7 cellular contexts compared by ENCODE assay signal in the genomic region with DNA sequence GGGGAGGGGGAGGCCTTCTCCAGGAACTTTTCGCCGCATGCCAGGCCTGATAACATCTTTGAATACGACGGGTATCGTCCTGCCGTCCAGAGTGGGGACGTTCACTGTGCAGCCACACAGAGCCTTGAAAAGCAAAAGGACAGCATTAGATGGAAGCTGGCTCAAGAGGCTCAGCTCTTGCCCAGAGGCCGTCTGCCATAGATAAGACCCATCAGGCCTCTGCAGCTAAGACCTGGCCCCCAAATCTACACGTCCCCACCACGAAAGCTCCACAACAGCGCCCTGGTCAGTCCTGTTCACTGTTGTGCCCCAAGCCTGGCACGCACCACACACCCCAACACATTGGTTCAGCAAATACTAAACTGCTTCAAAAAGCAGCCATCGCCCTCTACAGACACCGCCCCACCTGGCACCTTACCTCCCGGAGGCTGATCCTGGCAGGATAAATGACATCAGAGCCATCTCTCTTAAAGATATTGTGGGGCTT. TPM values are rescaled to one million over a fixed set of nuclear protein-coding genes. Genes with fewer than 3 reads are reported as not detected.
A peak's percentile ranks its signal among the peaks of the same experiment; 100 is the strongest.
DNase-seq lines count a peak whose midpoint lies in the region; ATAC-seq, FAIRE-seq and TF ChIP-seq lines count a peak whose summit lies in the region.

No MANE protein-coding gene starts in this region.

- peaks cover 4 to 7% of the 10 kb centered on the region in 2 donors for H3K36me3 ChIP-seq in small intestine (ENCODE audit: control insufficient read depth in 2 of 2, insufficient read depth in 2 of 2, low read length in 2 of 2)

- H3K4me3 ChIP-seq in small intestine (ENCODE audit: low read depth in 1 of 2, low read length in 2 of 2): peak overlapping the region; percentile 93 to 94

- H3K9me3 Mint-ChIP-seq in HFFc6 (peaks cover 7% of the 10 kb centered on the region; the same call in 1 of the 2 replicates), activated B cell treated with CpG ODN at 0.5 μM for 24 hours (no peaks in the 10 kb centered on the region), glutamatergic neuron (ENCODE audit: unreplicated experiment) (peaks cover 19% of the 10 kb centered on the region)

- H3K4me1 Mint-ChIP-seq in HFFc6 (ENCODE audit: low read depth) (peaks cover 43% of the 10 kb centered on the region), activated B cell treated with CpG ODN at 0.5 μM for 24 hours (peaks cover 49% of the 10 kb centered on the region), glutamatergic neuron (ENCODE audit: low read depth, unreplicated experiment) (peaks cover 25% of the 10 kb centered on the region)

- 0 out of 2 replicates have a peak, but pooled peaks have one; percentile 25 for TF ChIP-seq CTCF in HFFc6 (IDR thresholded peaks at IDR 0.05)
- TF ChIP-seq CTCF in activated B cell treated with CpG ODN at 0.5 μM for 24 hours (IDR thresholded peaks at IDR 0.05): no peak
- TF ChIP-seq CTCF in glutamatergic neuron (IDR thresholded peaks at IDR 0.05; ENCODE audit: partially characterized antibody, unreplicated experiment): no peak

- H3K27ac Mint-ChIP-seq in HFFc6: peak overlapping the region; percentile 84
- peak overlapping the region; percentile 73 for H3K27ac Mint-ChIP-seq in activated B cell treated with CpG ODN at 0.5 μM for 24 hours
- no peak overlapping the region for H3K27ac Mint-ChIP-seq in glutamatergic neuron (ENCODE audit: unreplicated experiment)

- ATAC-seq in activated B cell treated with CpG ODN at 0.5 μM for 24 hours (ENCODE audit: low read depth) (no peak), GM18511 (IDR thresholded peaks at IDR 0.05; ENCODE audit: unreplicated experiment) (no peak)

- H3K27me3 Mint-ChIP-seq in HFFc6 (ENCODE audit: insufficient read depth) (peaks cover 11% of the 10 kb centered on the region), activated B cell treated with CpG ODN at 0.5 μM for 24 hours (no peaks in the 10 kb centered on the region), glutamatergic neuron (ENCODE audit: unreplicated experiment) (peaks cover 4% of the 10 kb centered on the region)

- peaks cover 38% of the 10 kb centered on the region for H3K36me3 Mint-ChIP-seq in HFFc6 (ENCODE audit: low read depth)
- H3K36me3 Mint-ChIP-seq in activated B cell treated with CpG ODN at 0.5 μM for 24 hours (ENCODE audit: low read depth): peaks cover 44% of the 10 kb centered on the region
- H3K36me3 Mint-ChIP-seq in glutamatergic neuron (ENCODE audit: unreplicated experiment): peaks cover 10% of the 10 kb centered on the region

- no peaks in the 10 kb centered on the region for H3K27me3 ChIP-seq in small intestine (ENCODE audit: control insufficient read depth in 2 of 2, insufficient read depth in 2 of 2, low read length in 2 of 2)

- H3K4me3 Mint-ChIP-seq in HFFc6 (peak overlapping the region; percentile 98), activated B cell treated with CpG ODN at 0.5 μM for 24 hours (peak overlapping the region; percentile 89), glutamatergic neuron (ENCODE audit: unreplicated experiment) (peak overlapping the region; percentile 84)

- no peaks in the 10 kb centered on the region for H3K9me3 ChIP-seq in small intestine (ENCODE audit: control insufficient read depth, low read depth)

- intact Hi-C loops in activated B cell treated with CpG ODN at 0.5 μM for 24 hours (cut with micrococcal nuclease): no loop called here

- CTCF ChIA-PET in activated B cell treated with CpG ODN at 0.5 μM for 24 hours (lab: Charles Lee): interaction anchor here (0.6 to 1.4 kb wide), 2 partner anchors 9 to 135 kb away, joined by 3 read pairs; partner anchors contain the start of gene ADGRE5

- DNase-seq in HFFc6: no peak
- no peak for DNase-seq in activated B cell treated with CpG ODN at 0.5 μM for 24 hours
- no peak for DNase-seq in glutamatergic neuron
- DNase-seq in small intestine: peak; percentile 44
- DNase-seq in NCI-H2227 treated with DMSO at 0.1 percent for 48 hours (lab: John Stamatoyannopoulos, UW): no peak
- no peak for DNase-seq in NCI-H510A treated with DMSO at 0.1 percent for 48 hours (lab: John Stamatoyannopoulos, UW)

- no peak for FAIRE-seq in small intestine (lab: Jason Lieb, UNC)

- H3K4me1 ChIP-seq in small intestine (ENCODE audit: control insufficient read depth in 2 of 2, insufficient read depth in 1 of 2, low read depth in 1 of 2, low read length in 1 of 2): peaks cover 0 to 10% of the 10 kb centered on the region in 2 donors

- POLR2A ChIA-PET in activated B cell treated with CpG ODN at 0.5 μM for 24 hours (lab: Charles Lee): interaction anchor here (0.5 kb wide), 1 partner anchor 437 kb away, joined by 11 read pairs; no protein-coding TSS in a partner anchor

- WGBS in small intestine, 3 donors: 23 to 60% (median 29%) methylated on average over 15 of the region's 15 CpGs

- peak overlapping the region in 1 of 2 donors; percentile 48 for H3K27ac ChIP-seq in small intestine (ENCODE audit: low read depth in 1 of 2, low read length in 1 of 2)

RNA-seq across cellular contexts. Expression of gene DNAJB1, which starts 2.1 kb away (rescaled TPM):
- total RNA-seq in HFFc6 (2021; fragmentation: NEBNext Ultra II Directional; extraction: Animal tissue kit (Norgen Biotek cat#: 25700)): 100 to 1,000 TPM in 3 of 6 experiments, 10 to 100 TPM in 3; 99.2 to 138 (median 103) TPM
- total RNA-seq in activated B cell treated with CpG ODN at 0.5 μM for 24 hours (56.1 and 58.7 TPM in 2 replicates), glutamatergic neuron (ENCODE audit: unreplicated experiment) (53.9 TPM)
- polyA plus RNA-seq in small intestine: 10 to 100 TPM; 39.4 to 45.3 (median 43.2) TPM

RNA-seq across cellular contexts. Expression of gene TECR, which starts 13.3 kb away (rescaled TPM):
- total RNA-seq in HFFc6 (2021; fragmentation: NEBNext Ultra II Directional; extraction: Animal tissue kit (Norgen Biotek cat#: 25700)): 100 to 1,000 TPM; 101 to 132 (median 118) TPM
- 55.3 and 58.6 TPM in 2 replicates for total RNA-seq in activated B cell treated with CpG ODN at 0.5 μM for 24 hours
- total RNA-seq in glutamatergic neuron (ENCODE audit: unreplicated experiment): 102 TPM
- polyA plus RNA-seq in small intestine: 100 to 1,000 TPM; 147 to 234 (median 165) TPM

RNA-seq across cellular contexts. Expression of gene GIPC1, which starts 20.2 kb away (rescaled TPM):
- total RNA-seq in HFFc6 (2021; fragmentation: NEBNext Ultra II Directional; extraction: Animal tissue kit (Norgen Biotek cat#: 25700)): 100 to 1,000 TPM; 169 to 204 (median 181) TPM
- total RNA-seq in activated B cell treated with CpG ODN at 0.5 μM for 24 hours (13.9 and 15.3 TPM in 2 replicates), glutamatergic neuron (ENCODE audit: unreplicated experiment) (53.4 TPM)
- 10 to 100 TPM; 64.0 to 91.2 (median 66.5) TPM for polyA plus RNA-seq in small intestine

RNA-seq across cellular contexts. Expression of gene PTGER1, which starts 40.9 kb away (rescaled TPM):
- 1 to 10 TPM in 2 of 6 experiments, under 1 TPM in 4; 0.41 to 4.1 (median 0.62) TPM for total RNA-seq in HFFc6 (2021; fragmentation: NEBNext Ultra II Directional; extraction: Animal tissue kit (Norgen Biotek cat#: 25700))
- total RNA-seq in activated B cell treated with CpG ODN at 0.5 μM for 24 hours (not detected in 2 replicates), glutamatergic neuron (ENCODE audit: unreplicated experiment) (2.0 TPM)
- polyA plus RNA-seq in small intestine: under 1 TPM in 1 of 3 donors, not detected in 2; 0.64 TPM

RNA-seq across cellular contexts. Expression of gene NDUFB7, which starts 55.8 kb away (rescaled TPM):
- total RNA-seq in HFFc6 (2021; fragmentation: NEBNext Ultra II Directional; extraction: Animal tissue kit (Norgen Biotek cat#: 25700)): 100 to 1,000 TPM; 167 to 227 (median 199) TPM
- total RNA-seq in activated B cell treated with CpG ODN at 0.5 μM for 24 hours (108 and 129 TPM in 2 replicates), glutamatergic neuron (ENCODE audit: unreplicated experiment) (145 TPM)
- polyA plus RNA-seq in small intestine: 100 to 1,000 TPM; 597 to 818 (median 651) TPM
